ENCODE assay signal across 34 cellular contexts in the genomic region with DNA sequence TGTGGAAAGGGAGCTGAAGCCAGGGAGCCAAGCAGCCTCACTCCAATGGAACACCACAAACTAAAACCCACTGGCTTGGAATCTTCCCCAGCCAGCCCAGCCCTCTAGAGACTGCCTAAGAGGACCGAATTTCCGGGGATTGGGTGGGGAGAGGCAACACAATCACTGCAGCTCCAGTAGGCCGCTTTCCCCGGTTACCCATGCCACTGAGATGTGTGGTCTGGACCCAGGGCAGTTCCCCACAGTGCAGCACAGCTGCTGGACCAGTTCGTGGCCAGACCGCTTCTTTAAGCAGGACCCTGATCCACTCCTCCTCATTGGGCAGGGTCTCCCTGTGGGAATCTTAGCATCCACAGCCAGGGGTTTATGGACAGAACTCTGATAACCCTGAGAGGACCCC.
"Had no signal": no experiment of that assay in that cellular context is flagged by ENCODE, and none has a peak within 500 bp of the region (broad histone marks: within the 10 kb centered on the region; RNA-seq: fewer than 3 reads in every experiment).

No MANE protein-coding gene starts in this region.

- H3K4me3 Mint-ChIP-seq: activated naive CD4-positive, alpha-beta T cell treated with anti-CD3 and anti-CD28 coated beads for 36 hours; activated naive CD4-positive, alpha-beta T cell treated with anti-CD3 and anti-CD28 coated beads, Interleukin-2, amount 10 ng/mL, durations not matched to agents 7 days and 5 days; activated naive CD8-positive, alpha-beta T cell treated with anti-CD3 and anti-CD28 coated beads for 36 hours; activated naive CD8-positive, alpha-beta T cell treated with anti-CD3 and anti-CD28 coated beads, Interleukin-2, amount 10 ng/mL, durations not matched to agents 7 days and 5 days; activated naive CD8-positive, alpha-beta T cell treated with anti-CD3 and anti-CD28 coated beads, Interleukin-2, amount 50 U/mL, for 24 hours; activated T-cell treated with anti-CD3 and anti-CD28 coated beads, Interleukin-2, amount 50 U/mL, for 24 hours; activated T-cell treated with anti-CD3 and anti-CD28 coated beads, Interleukin-2, amount 50 U/mL, for 4 hours; activated T-cell treated with anti-CD3 and anti-CD28 coated beads, Interleukin-2, amount 50 U/mL, for 72 hours; activated T-helper 1 cell treated with anti-CD3 and anti-CD28 coated beads, Interleukin-12 subunit alpha, Interleukin-12 subunit beta, Interleukin-2, Interleukin-4 antibody, amounts not matched to agents 30 ng/mL and 10 ng/mL and 1 ng/mL, durations not matched to agents 14 hours and 24 hours and 36 hours; activated T-helper 17 cell treated with anti-CD3 and anti-CD28 coated beads, Interleukin-2, amount 50 U/mL, for 72 hours; brain; central memory CD8-positive, alpha-beta T cell had no signal

- H3K9me3 Mint-ChIP-seq: activated naive CD8-positive, alpha-beta T cell treated with anti-CD3 and anti-CD28 coated beads, Interleukin-2, amount 10 ng/mL, durations not matched to agents 7 days and 5 days; activated T-cell treated with anti-CD3 and anti-CD28 coated beads, Interleukin-2, amount 50 U/mL, for 24 hours; central memory CD8-positive, alpha-beta T cell had no signal

- H3K27me3 Mint-ChIP-seq: activated naive CD4-positive, alpha-beta T cell treated with anti-CD3 and anti-CD28 coated beads, Interleukin-2, amount 50 U/mL, for 24 hours; activated naive CD8-positive, alpha-beta T cell; activated naive CD8-positive, alpha-beta T cell treated with anti-CD3 and anti-CD28 coated beads for 36 hours; activated naive CD8-positive, alpha-beta T cell treated with anti-CD3 and anti-CD28 coated beads, Interleukin-2, amount 10 ng/mL, durations not matched to agents 7 days and 5 days; activated naive CD8-positive, alpha-beta T cell treated with anti-CD3 and anti-CD28 coated beads, Interleukin-2, amount 50 U/mL, for 24 hours; activated T-helper 17 cell treated with anti-CD3 and anti-CD28 coated beads, Interleukin-2, amount 50 U/mL, for 72 hours; brain had no signal

- H3K27ac Mint-ChIP-seq: activated naive CD4-positive, alpha-beta T cell treated with anti-CD3 and anti-CD28 coated beads, Interleukin-2, amount 50 U/mL, for 72 hours; activated naive CD8-positive, alpha-beta T cell treated with anti-CD3 and anti-CD28 coated beads for 36 hours; activated naive CD8-positive, alpha-beta T cell treated with anti-CD3 and anti-CD28 coated beads, Interleukin-2, amount 10 ng/mL, durations not matched to agents 7 days and 5 days; activated naive CD8-positive, alpha-beta T cell treated with anti-CD3 and anti-CD28 coated beads, Interleukin-2, amount 50 U/mL, for 24 hours; activated T-cell treated with anti-CD3 and anti-CD28 coated beads, Interleukin-2, amount 50 U/mL, for 24 hours; activated T-cell treated with anti-CD3 and anti-CD28 coated beads, Interleukin-2, amount 50 U/mL, for 72 hours; activated T-helper 1 cell treated with anti-CD3 and anti-CD28 coated beads, Interleukin-12 subunit alpha, Interleukin-12 subunit beta, Interleukin-2, Interleukin-4 antibody, amounts not matched to agents 30 ng/mL and 10 ng/mL and 1 ng/mL, durations not matched to agents 14 hours and 24 hours and 36 hours; activated T-helper 17 cell treated with anti-CD3 and anti-CD28 coated beads, Interleukin-2, amount 50 U/mL, for 72 hours; activated T-helper 2 cell treated with anti-CD3 and anti-CD28 coated beads, Interferon-gamma antibody, Interleukin-2, Interleukin-4, amounts not matched to agents 10 μg/mL and 5 μg/mL and 100 μg/mL, durations not matched to agents 14 hours and 24 hours and 36 hours; brain had no signal

- DNase-seq: activated effector memory CD4-positive, alpha-beta T cell treated with anti-CD3 and anti-CD28 coated beads, Interleukin-2, amount 50 U/mL, for 16 hours; activated effector memory CD4-positive, alpha-beta T cell treated with Interleukin-2 at 50 U/mL for 16 hours; activated gamma-delta T cell; activated gamma-delta T cell treated with Interleukin-2 at 50 U/mL for 16 hours; activated naive CD4-positive, alpha-beta T cell; activated naive CD4-positive, alpha-beta T cell treated with anti-CD3 and anti-CD28 coated beads for 36 hours; activated naive CD4-positive, alpha-beta T cell treated with anti-CD3 and anti-CD28 coated beads, Interleukin-2, amount 50 U/mL, for 16 hours; activated naive CD4-positive, alpha-beta T cell treated with Interleukin-2 at 50 U/mL for 16 hours; activated naive CD8-positive, alpha-beta T cell treated with anti-CD3 and anti-CD28 coated beads for 36 hours; activated naive CD8-positive, alpha-beta T cell treated with anti-CD3 and anti-CD28 coated beads, Interleukin-2, amount 10 ng/mL, durations not matched to agents 7 days and 5 days; activated naive CD8-positive, alpha-beta T cell treated with anti-CD3 and anti-CD28 coated beads, Interleukin-2, amount 50 U/mL, for 24 hours; activated T-cell treated with anti-CD3 and anti-CD28 coated beads, Interleukin-2, amount 50 U/mL, for 1 hour; activated T-cell treated with anti-CD3 and anti-CD28 coated beads, Interleukin-2, amount 50 U/mL, for 24 hours; activated T-cell treated with anti-CD3 and anti-CD28 coated beads, Interleukin-2, amount 50 U/mL, for 4 hours; activated T-cell treated with anti-CD3 and anti-CD28 coated beads, Interleukin-2, amount 50 U/mL, for 48 hours; activated T-cell treated with anti-CD3 and anti-CD28 coated beads, Interleukin-2, amount 50 U/mL, for 72 hours; adrenal gland; amniotic stem cell; amygdala; anterior cingulate cortex; aorta; body of pancreas; brain microvascular endothelial cell; caudate nucleus; cerebellar nuclear complex had no signal

- H3K36me3 Mint-ChIP-seq: activated naive CD8-positive, alpha-beta T cell treated with anti-CD3 and anti-CD28 coated beads, Interleukin-2, amount 10 ng/mL, durations not matched to agents 7 days and 5 days; brain had no signal

- H3K4me1 Mint-ChIP-seq: activated naive CD8-positive, alpha-beta T cell treated with anti-CD3 and anti-CD28 coated beads, Interleukin-2, amount 10 ng/mL, durations not matched to agents 7 days and 5 days; activated T-helper 17 cell treated with anti-CD3 and anti-CD28 coated beads, Interleukin-2, amount 50 U/mL, for 72 hours; brain; central memory CD8-positive, alpha-beta T cell had no signal
